Comparison of ENCODE assay signal across 8 cellular contexts in the genomic region with DNA sequence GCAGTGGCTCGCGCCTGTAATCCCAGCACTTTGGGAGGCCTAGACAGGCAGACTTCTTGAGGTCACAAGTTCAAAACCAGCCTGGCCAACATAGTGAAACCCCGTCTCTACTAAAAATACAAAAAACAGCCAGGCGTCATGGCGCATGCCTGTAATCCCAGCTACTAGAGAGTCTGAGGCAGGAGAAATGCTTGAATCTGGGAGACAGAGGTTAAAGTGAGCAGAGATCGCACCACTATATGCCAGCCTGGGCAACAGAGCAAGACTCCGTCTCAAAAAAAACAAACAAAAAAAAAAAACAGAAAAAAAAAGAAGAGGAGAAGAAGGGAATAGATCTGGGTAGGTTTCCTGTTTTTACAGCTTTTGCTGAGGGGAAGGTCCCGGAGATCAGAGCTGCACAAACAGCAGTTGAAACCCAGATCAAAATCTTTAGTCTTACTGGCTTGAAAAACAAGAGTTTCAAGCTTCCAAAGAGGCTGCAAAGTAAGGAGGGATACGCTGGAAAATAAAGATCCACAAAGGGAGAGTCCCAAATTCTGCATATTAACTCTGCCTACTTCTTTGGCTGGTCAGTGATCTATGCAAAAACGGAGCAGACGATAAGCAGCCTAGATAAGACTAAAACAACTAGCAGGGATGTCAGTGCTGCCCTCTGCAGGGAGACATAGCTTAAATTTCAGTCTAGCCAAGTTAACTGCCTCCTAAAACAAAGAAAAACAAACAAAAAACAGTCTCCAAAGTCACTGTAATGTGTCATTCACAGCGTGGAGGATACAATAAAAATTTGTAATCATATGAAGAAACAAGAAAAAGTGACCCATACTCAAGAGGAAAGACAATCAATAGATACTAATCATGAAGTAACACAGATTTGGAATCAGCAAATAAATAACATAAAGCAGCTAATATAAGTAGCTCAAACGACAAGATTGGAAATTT.
DNase-seq lines count a peak whose midpoint lies in the region; ATAC-seq and TF ChIP-seq lines count a peak whose summit lies in the region.

No MANE protein-coding gene starts in this region.

- peaks cover 78% of the 10 kb centered on the region for H3K79me2 ChIP-seq in PC-9 (ENCODE audit: low read depth)

- no peak overlapping the region for H2AFZ ChIP-seq in PC-9

- intact Hi-C loops in PC-9 (cut with micrococcal nuclease; ENCODE audit: unreplicated experiment) (loop anchor here (1.0 to 5.0 kb wide), 4 partner anchors 1086 to 1379 kb away; no protein-coding TSS in a partner anchor), left ventricle myocardium inferior (cut with micrococcal nuclease) (no loop called here)

- H3K4me3 ChIP-seq in PC-9 (no peak overlapping the region), left ventricle myocardium inferior (no peak overlapping the region), skeletal muscle cell (ENCODE audit: low read depth, low read length) (no peak overlapping the region)

- H3F3A ChIP-seq in PC-9 (ENCODE audit: insufficient read depth, low read depth) = no peaks in the 10 kb centered on the region; the same call in 1 of the 2 replicates

- H3K9me3 ChIP-seq in PC-9 (ENCODE audit: insufficient read depth, low read depth) = no peaks in the 10 kb centered on the region
- no peaks in the 10 kb centered on the region for H3K9me3 ChIP-seq in left ventricle myocardium inferior (replicated peaks)

- no peaks in the 10 kb centered on the region for H3K36me3 ChIP-seq in PC-9 (ENCODE audit: low read depth)
- no peaks in the 10 kb centered on the region for H3K36me3 ChIP-seq in left ventricle myocardium inferior

- H3K4me2 ChIP-seq in PC-9 = peak overlapping the region; percentile 23; the same call in 1 of the 2 replicates

- POLR2A ChIA-PET in PC-9 (lab: Charles Lee; ENCODE audit: unreplicated experiment) = interaction anchor here (0.6 to 0.7 kb wide), 4 partner anchors 32 to 1084 kb away, joined by 3 to 7 read pairs (median 4); partner anchors contain the start of gene METTL8

- no TSS peak for BruUV-seq in PC-9 (replicated peaks; lab: Mats Ljungman, UMichigan)

- peaks cover 8% of the 10 kb centered on the region; the same call in 1 of the 2 replicates for H4K20me1 ChIP-seq in PC-9 (ENCODE audit: insufficient read depth)

- peak; percentile 29 for DNase-seq in AG08395 (ENCODE audit: low spot score)
- DNase-seq in GM20000 (ENCODE audit: low spot score) = peak; percentile 23
- DNase-seq in PC-9 = peak; percentile 52 to 59
- peak; percentile 49 for DNase-seq in activated naive CD4-positive, alpha-beta T cell treated with anti-CD3 and anti-CD28 coated beads, Interleukin-2, amount 50 U/mL, for 16 hours
- no peak for DNase-seq in left ventricle myocardium inferior
- DNase-seq in skeletal muscle cell (ENCODE audit: low read depth) = peak; percentile 7
- DNase-seq in NCI-H1092 (lab: John Stamatoyannopoulos, UW) = no peak

- CTCF ChIA-PET in PC-9 (lab: Charles Lee) = interaction anchor here (0.5 to 4.1 kb wide), 19 partner anchors 9 to 1383 kb away, joined by 3 to 40 read pairs (median 4); no protein-coding TSS in a partner anchor

- H3K9me2 ChIP-seq in PC-9 (ENCODE audit: insufficient read depth) = no peaks in the 10 kb centered on the region; the same call in 1 of the 2 replicates

- H3K27ac ChIP-seq in PC-9 (no peak overlapping the region), left ventricle myocardium inferior (replicated peaks) (no peak overlapping the region)

- H3K27me3 ChIP-seq in PC-9 (ENCODE audit: insufficient read depth, low read depth) (no peaks in the 10 kb centered on the region), left ventricle myocardium inferior (ENCODE audit: low read depth) (no peaks in the 10 kb centered on the region)

- no peak for ATAC-seq in GM19395 (IDR thresholded peaks at IDR 0.05; ENCODE audit: unreplicated experiment)

- TF ChIP-seq CTCF in GM20000 (IDR thresholded peaks at IDR 0.05; ENCODE audit: extremely low read depth, missing control alignments) (peak; percentile 43), PC-9 (conservative IDR thresholded peaks at IDR 0.05) (peak; percentile 84), left ventricle myocardium inferior (IDR thresholded peaks at IDR 0.05; ENCODE audit: borderline replicate concordance) (peak; percentile 66)

- H3K4me1 ChIP-seq in PC-9 (replicated peaks; ENCODE audit: insufficient read depth) (no peaks in the 10 kb centered on the region), left ventricle myocardium inferior (peaks cover 18% of the 10 kb centered on the region)

Comparison
In these comparisons a context has a peak if more than half of its experiments do, and no peak if none do; other contexts are left out.
1. DNase-seq: peak in AG08395 (single experiment), GM20000 (single experiment), PC-9 (2 of 2), activated naive CD4-positive, alpha-beta T cell treated with anti-CD3 and anti-CD28 coated beads, Interleukin-2, amount 50 U/mL, for 16 hours (single experiment) and skeletal muscle cell (single experiment); none in left ventricle myocardium inferior (single experiment) and NCI-H1092 (single experiment).
2. Peak in every context shown above with its lines, with median percentiles within 50 percentile points of each other: CTCF ChIP-seq.